In the genomic region with DNA sequence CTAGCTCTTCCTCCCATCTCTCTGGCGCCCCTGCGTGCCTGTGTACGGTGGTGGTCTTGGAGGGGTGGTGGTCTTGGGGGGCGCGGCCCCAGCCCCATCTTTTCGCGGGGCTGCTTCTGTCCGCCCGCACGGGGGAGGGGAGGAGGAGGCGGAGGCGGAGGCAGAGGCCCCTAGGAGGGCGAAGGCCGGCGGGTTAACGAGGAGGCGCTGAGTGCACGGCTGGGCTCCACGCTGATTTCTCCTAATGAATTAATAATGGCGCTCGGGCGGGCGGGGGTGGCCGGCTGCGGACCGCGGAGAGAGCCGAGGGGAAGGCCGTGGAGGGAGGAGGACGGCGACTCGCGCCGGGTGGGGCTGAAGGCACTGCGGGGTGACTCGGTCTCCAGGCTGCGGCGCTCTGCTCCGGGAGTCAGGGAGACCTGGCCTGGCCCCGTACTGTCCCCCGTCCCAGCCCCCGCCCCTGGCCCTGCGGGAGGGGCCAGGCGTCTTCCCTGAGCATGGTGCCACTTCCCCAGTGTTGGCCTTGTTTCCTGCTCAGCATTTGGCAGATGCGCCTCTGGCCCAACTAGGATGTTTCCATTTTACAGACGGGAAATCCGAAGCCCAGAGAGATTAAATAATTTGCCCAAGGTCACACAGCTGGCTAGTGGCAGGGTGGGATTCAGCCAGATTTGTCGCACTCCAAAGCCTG, we compare ENCODE assay signal across 8 cellular contexts. TPM values are rescaled to one million over a fixed set of nuclear protein-coding genes. Genes with fewer than 3 reads are reported as not detected.
A peak's percentile ranks its signal among the peaks of the same experiment; 100 is the strongest.
DNase-seq lines count a peak whose midpoint lies in the region; ATAC-seq and TF ChIP-seq lines count a peak whose summit lies in the region.

No MANE protein-coding gene starts in this region.

- peaks cover 0 to 8% (median 0%) of the 10 kb centered on the region in 45 donors for H3K27me3 ChIP-seq in dorsolateral prefrontal cortex
- peaks cover 23% of the 10 kb centered on the region for H3K27me3 ChIP-seq in upper lobe of right lung

- H3K36me3 ChIP-seq in upper lobe of right lung: no peaks in the 10 kb centered on the region

- ATAC-seq in upper lobe of right lung (peak; percentile 57), HG02981 (IDR thresholded peaks at IDR 0.05; ENCODE audit: unreplicated experiment) (no peak), HG02588 (IDR thresholded peaks at IDR 0.05; ENCODE audit: unreplicated experiment) (no peak)

- TF ChIP-seq CTCF in dorsolateral prefrontal cortex (IDR thresholded peaks at IDR 0.05 in 54 of 56, conservative IDR thresholded peaks at IDR 0.05 in 2 of 56; ENCODE audit: low read depth in 1 of 56, partially characterized antibody in 56 of 56) (peak in 1 of 56 donors; percentile 13), upper lobe of right lung (IDR thresholded peaks at IDR 0.05) (no peak)

- DNase-seq in ELF-1 (ENCODE audit: low read depth, low spot score): peak; percentile 53
- DNase-seq in NCI-H510A (lab: John Stamatoyannopoulos, UW): peak; percentile 56
- DNase-seq in dorsolateral prefrontal cortex: peak in 3 of 10 donors; percentile 31 to 41 (median 33)
- DNase-seq in medulla oblongata (ENCODE audit: extremely low spot score): peak; percentile 62
- no peak for DNase-seq in upper lobe of right lung
- DNase-seq in NCI-H2029 (lab: John Stamatoyannopoulos, UW): no peak

- intact Hi-C loops in dorsolateral prefrontal cortex (cut with DNase I) (no loop called here), upper lobe of right lung (cut with DNase I) (no loop called here)

- H3K4me1 ChIP-seq in upper lobe of right lung: peaks cover 8% of the 10 kb centered on the region

- peak overlapping the region; percentile 26 to 75 (median 58) for H3K4me3 ChIP-seq in dorsolateral prefrontal cortex
- peak overlapping the region; percentile 61 for H3K4me3 ChIP-seq in upper lobe of right lung

- H3K27ac ChIP-seq in dorsolateral prefrontal cortex: peak overlapping the region in 22 of 59 donors; percentile 6 to 76 (median 40)
- H3K27ac ChIP-seq in upper lobe of right lung: peak overlapping the region; percentile 55

- no peaks in the 10 kb centered on the region for H3K9me3 ChIP-seq in upper lobe of right lung

RNA-seq across cellular contexts. Expression of gene GAREM2, which starts 6.0 kb away (rescaled TPM):
- total RNA-seq in dorsolateral prefrontal cortex: 100 to 1,000 TPM in 1 of 120 experiments, 10 to 100 TPM in 114, 1 to 10 TPM in 5; 5.8 to 134 (median 22.1) TPM
- 1.9 TPM for total RNA-seq in upper lobe of right lung

Comparison
In these comparisons a context has a peak if more than half of its experiments do, and no peak if none do; other contexts are left out.
1. DNase-seq: peak in ELF-1 (single experiment), NCI-H510A (single experiment) and medulla oblongata (single experiment); none in upper lobe of right lung (single experiment) and NCI-H2029 (single experiment).